25 cellular contexts compared by ENCODE assay signal in the genomic region with DNA sequence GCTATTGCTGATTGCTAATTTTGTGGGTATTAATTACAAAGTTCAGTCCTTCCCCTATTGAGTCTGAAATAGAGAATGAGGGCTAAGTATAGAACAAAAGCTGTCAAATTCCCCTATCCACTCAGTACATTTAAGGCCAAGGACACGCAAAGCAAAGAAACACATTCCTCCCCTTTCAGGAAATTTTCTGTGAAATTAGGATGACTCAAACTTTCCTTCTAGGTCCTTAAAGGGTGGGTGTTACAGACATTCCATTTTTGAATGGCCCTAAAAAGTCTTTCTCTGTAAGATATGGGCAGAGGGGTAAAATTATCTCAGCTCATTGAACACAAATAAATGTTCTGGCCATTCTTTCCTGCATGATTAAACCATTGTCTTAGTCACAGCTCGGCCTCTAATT.
DNase-seq lines count a peak whose midpoint lies in the region; ATAC-seq and TF ChIP-seq lines count a peak whose summit lies in the region.
"Had no signal": no experiment of that assay in that cellular context is flagged by ENCODE, and none has a peak within 500 bp of the region (broad histone marks: within the 10 kb centered on the region; RNA-seq: fewer than 3 reads in every experiment).

No MANE protein-coding gene starts in this region.

- ATAC-seq in left lung (peak; percentile 41), Right ventricle myocardium superior (ENCODE audit: poor library complexity) (no peak)
- ATAC-seq: A549; HepG2; natural killer cell treated with Interleukin-12 subunit alpha and Interleukin-12 subunit beta and Interleukin-15 and Interleukin-18, amount 100 ng/mL, for 72 hours had no signal

- WGBS in ovary, 3 donors = 10 to 25% (median 24%) methylated on average over 2 of the region's 2 CpGs

- H3K4me1 ChIP-seq in A673 (ENCODE audit: insufficient read depth, low read length, poor library complexity, severe bottlenecking) (no peaks in the 10 kb centered on the region), left lung (no peaks in the 10 kb centered on the region), ovary (ENCODE audit: insufficient read depth) (no peaks in the 10 kb centered on the region)
- H3K4me1 ChIP-seq: A549, adrenal gland had no signal

- peaks cover 5% of the 10 kb centered on the region for H3K4me1 Mint-ChIP-seq in activated CD4-positive, alpha-beta memory T cell treated with anti-CD3 and anti-CD28 coated beads for 36 hours (ENCODE audit: low read depth)

- H3K4me3 Mint-ChIP-seq in activated CD4-positive, alpha-beta memory T cell treated with anti-CD3 and anti-CD28 coated beads for 36 hours = no peak overlapping the region
- H3K4me3 Mint-ChIP-seq: activated T-helper 1 cell treated with anti-CD3 and anti-CD28 coated beads, Interleukin-12 subunit alpha, Interleukin-12 subunit beta, Interleukin-2, Interleukin-4 antibody, amounts not matched to agents 30 ng/mL and 10 ng/mL and 1 ng/mL, durations not matched to agents 14 hours and 24 hours and 36 hours; memory B cell; natural killer cell treated with Interleukin-12 subunit alpha and Interleukin-12 subunit beta and Interleukin-15 and Interleukin-18, amount 100 ng/mL, for 72 hours; T-helper 1 cell treated with Interleukin-12 subunit alpha and Interleukin-12 subunit beta and Interleukin-4 antibody, amounts not matched to agents 30 μg/mL and 1 μg/mL, for 36 hours had no signal

- H3K36me3 ChIP-seq in A673 (ENCODE audit: insufficient read depth, low read length, poor library complexity, severe bottlenecking) (no peaks in the 10 kb centered on the region), left lung (no peaks in the 10 kb centered on the region), ovary (no peaks in the 10 kb centered on the region)
- H3K36me3 ChIP-seq: adrenal gland, heart right ventricle had no signal

- no peaks in the 10 kb centered on the region for H3K36me3 Mint-ChIP-seq in activated CD4-positive, alpha-beta memory T cell treated with anti-CD3 and anti-CD28 coated beads for 36 hours
- H3K36me3 Mint-ChIP-seq: memory B cell had no signal

- POLR2A ChIA-PET in A673 (lab: Charles Lee; ENCODE audit: low non-redundant PET) = no interaction called here
- POLR2A ChIA-PET in activated CD4-positive, alpha-beta memory T cell treated with anti-CD3 and anti-CD28 coated beads for 36 hours (lab: Charles Lee) = no interaction called here

- no peaks in the 10 kb centered on the region for H3K9me3 Mint-ChIP-seq in activated CD4-positive, alpha-beta memory T cell treated with anti-CD3 and anti-CD28 coated beads for 36 hours
- H3K9me3 Mint-ChIP-seq: activated T-helper 1 cell treated with anti-CD3 and anti-CD28 coated beads, Interleukin-12 subunit alpha, Interleukin-12 subunit beta, Interleukin-2, Interleukin-4 antibody, amounts not matched to agents 30 ng/mL and 10 ng/mL and 1 ng/mL, durations not matched to agents 14 hours and 24 hours and 36 hours; memory B cell; T-helper 1 cell treated with Interleukin-12 subunit alpha and Interleukin-12 subunit beta and Interleukin-4 antibody, amounts not matched to agents 30 μg/mL and 1 μg/mL, for 36 hours had no signal

- CTCF ChIA-PET in A673 (lab: Charles Lee) = no interaction called here
- CTCF ChIA-PET in activated CD4-positive, alpha-beta memory T cell treated with anti-CD3 and anti-CD28 coated beads for 36 hours (lab: Charles Lee) = no interaction called here

- TF ChIP-seq POLR2A in ovary (IDR thresholded peaks at IDR 0.05) = no peak

- TF ChIP-seq CTCF in A673 (conservative IDR thresholded peaks at IDR 0.05; ENCODE audit: low read depth, low read length) (no peak), choroid plexus epithelial cell (conservative IDR thresholded peaks at IDR 0.05; ENCODE audit: low read depth, low read length) (no peak), left lung (IDR thresholded peaks at IDR 0.05) (no peak), ovary (IDR thresholded peaks at IDR 0.05) (no peak)

- DNase-seq in A673 (ENCODE audit: low spot score) (peak; percentile 1), LHCN-M2 (ENCODE audit: low read depth) (peak; percentile 15), choroid plexus epithelial cell (ENCODE audit: low read depth) (peak; percentile 26), left lung (no peak), COLO668 (lab: John Stamatoyannopoulos, UW; ENCODE audit: unreplicated experiment) (no peak), ovary (no peak), Right ventricle myocardium superior (no peak)
- no peak for DNase-seq in activated CD4-positive, alpha-beta memory T cell treated with anti-CD3 and anti-CD28 coated beads for 36 hours
- DNase-seq: activated CD4-positive, CD25-positive, alpha-beta regulatory T cell; adrenal gland; cortex of kidney; GDM1; heart right ventricle; MM.1S; NCI-H187; NCI-H524; right cardiac atrium; SHP77; stimulated activated CD4-positive, alpha-beta T cell treated with anti-CD3 and anti-CD28 coated beads, Interleukin-1b, Interleukin-23, amount 100 ng/mL, for 48 hours had no signal

- intact Hi-C loops in A673 (cut with micrococcal nuclease; ENCODE audit: unreplicated experiment) = no loop called here
- intact Hi-C loops in left lung (cut with DNase I) = no loop called here
- intact Hi-C loops in ovary (cut with DNase I) = no loop called here
- intact Hi-C loops in activated CD4-positive, alpha-beta memory T cell treated with anti-CD3 and anti-CD28 coated beads for 36 hours (cut with micrococcal nuclease) = no loop called here
- intact Hi-C loops in Right ventricle myocardium superior (cut with DNase I) = no loop called here

- H3K4me3 ChIP-seq in A673 (ENCODE audit: low read depth, low read length, poor library complexity, severe bottlenecking) = no peak overlapping the region
- H3K4me3 ChIP-seq in choroid plexus epithelial cell (ENCODE audit: low read depth, low read length) = no peak overlapping the region
- H3K4me3 ChIP-seq in left lung = no peak overlapping the region
- no peak overlapping the region for H3K4me3 ChIP-seq in ovary
- H3K4me3 ChIP-seq: A549, adrenal gland, heart right ventricle had no signal

- H3K27me3 Mint-ChIP-seq in activated CD4-positive, alpha-beta memory T cell treated with anti-CD3 and anti-CD28 coated beads for 36 hours = no peaks in the 10 kb centered on the region
- H3K27me3 Mint-ChIP-seq: memory B cell; natural killer cell treated with Interleukin-12 subunit alpha and Interleukin-12 subunit beta and Interleukin-15 and Interleukin-18, amount 100 ng/mL, for 72 hours had no signal

- H3K27me3 ChIP-seq in A673 (replicated peaks; ENCODE audit: insufficient read depth, low read depth, low read length, poor library complexity) = no peaks in the 10 kb centered on the region
- H3K27me3 ChIP-seq in left lung = no peaks in the 10 kb centered on the region
- H3K27me3 ChIP-seq in ovary = no peaks in the 10 kb centered on the region
- H3K27me3 ChIP-seq: adrenal gland, heart right ventricle had no signal

- H3K27ac ChIP-seq in A673 (ENCODE audit: low read depth, low read length, poor library complexity, severe bottlenecking) (no peak overlapping the region), left lung (no peak overlapping the region), ovary (no peak overlapping the region)
- H3K27ac ChIP-seq: A549, adrenal gland had no signal

- no TSS peak for BruUV-seq in A673 (replicated peaks; lab: Mats Ljungman, UMichigan)

- H3K9me3 ChIP-seq in A673 (ENCODE audit: low read depth, low read length, poor library complexity, severe bottlenecking) (peaks cover 38% of the 10 kb centered on the region), left lung (no peaks in the 10 kb centered on the region), ovary (no peaks in the 10 kb centered on the region)
- H3K9me3 ChIP-seq: A549, adrenal gland, heart right ventricle had no signal

- H3K27ac Mint-ChIP-seq in activated CD4-positive, alpha-beta memory T cell treated with anti-CD3 and anti-CD28 coated beads for 36 hours = no peak overlapping the region
- H3K27ac Mint-ChIP-seq: activated T-helper 1 cell treated with anti-CD3 and anti-CD28 coated beads, Interleukin-12 subunit alpha, Interleukin-12 subunit beta, Interleukin-2, Interleukin-4 antibody, amounts not matched to agents 30 ng/mL and 10 ng/mL and 1 ng/mL, durations not matched to agents 14 hours and 24 hours and 36 hours; memory B cell; natural killer cell treated with Interleukin-12 subunit alpha and Interleukin-12 subunit beta and Interleukin-15 and Interleukin-18, amount 100 ng/mL, for 72 hours; T-helper 1 cell treated with Interleukin-12 subunit alpha and Interleukin-12 subunit beta and Interleukin-4 antibody, amounts not matched to agents 30 μg/mL and 1 μg/mL, for 36 hours had no signal

- no peak for TF ChIP-seq EP300 in ovary (IDR thresholded peaks at IDR 0.05)

Comparison
In these comparisons a context has a peak if more than half of its experiments do, and no peak if none do; other contexts are left out.
1. DNase-seq: peak in A673 (single experiment), LHCN-M2 (single experiment) and choroid plexus epithelial cell (single experiment); none in left lung (0 of 2), COLO668 (single experiment), ovary (0 of 5), activated CD4-positive, alpha-beta memory T cell treated with anti-CD3 and anti-CD28 coated beads for 36 hours (single experiment) and Right ventricle myocardium superior (single experiment).